8 cellular contexts compared by ENCODE assay signal in the genomic region with DNA sequence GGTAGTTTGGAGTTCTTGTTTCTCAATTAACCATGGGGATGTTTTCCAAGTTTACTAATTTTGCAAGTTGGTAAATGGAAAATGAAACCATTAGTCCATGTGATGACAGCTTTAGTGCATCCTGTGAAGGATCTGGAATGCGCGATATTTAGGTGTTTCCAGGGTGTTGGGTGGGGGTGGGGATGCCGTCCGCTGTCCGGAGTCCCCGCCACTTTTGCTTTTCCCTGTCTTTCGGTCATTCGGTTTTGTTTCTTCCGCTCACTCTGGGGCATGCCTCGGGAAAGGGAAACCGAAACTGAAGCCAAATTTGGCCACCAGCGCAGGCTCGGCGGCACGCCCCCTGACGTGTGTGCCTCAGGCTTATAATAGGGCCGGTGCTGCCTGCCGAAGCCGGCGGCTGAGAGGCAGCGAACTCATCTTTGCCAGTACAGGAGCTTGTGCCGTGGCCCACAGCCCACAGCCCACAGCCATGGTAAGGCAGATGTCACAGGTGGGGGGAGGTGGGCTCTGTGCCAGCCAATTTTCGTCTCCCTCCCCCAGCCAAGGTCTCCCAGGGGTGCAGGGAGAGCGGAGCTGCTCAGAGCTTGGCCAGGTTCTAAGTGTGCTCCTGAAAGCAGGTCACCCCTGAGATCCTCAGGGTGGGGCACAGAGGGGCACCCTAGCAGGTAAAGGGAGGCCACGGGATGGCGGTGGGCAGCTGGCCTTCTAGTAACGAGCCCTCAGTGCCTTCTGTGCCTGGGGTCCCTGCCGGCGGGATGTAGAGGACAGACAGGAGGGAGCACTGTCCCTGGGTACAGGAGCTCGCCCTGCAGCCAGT. TPM values are rescaled to one million over a fixed set of nuclear protein-coding genes. Genes with fewer than 3 reads are reported as not detected.
A peak's percentile ranks its signal among the peaks of the same experiment; 100 is the strongest.
DNase-seq lines count a peak whose midpoint lies in the region; ATAC-seq, FAIRE-seq and TF ChIP-seq lines count a peak whose summit lies in the region.

A gene (plus strand): TSS at position 393 of the 817 bp plus-strand sequence. CDS start 77 bp downstream, at position 470.

- H3K4me3 ChIP-seq in WI38 (ENCODE audit: low read depth, low read length) = peak within 1 kb of the TSS; percentile 81
- H3K4me3 ChIP-seq in bronchial epithelial cell (ENCODE audit: low read depth, low read length) = peak within 1 kb of the TSS; percentile 70
- H3K4me3 ChIP-seq in spleen = peak within 1 kb of the TSS; percentile 41 to 75 (median 50)

- intact Hi-C loops in spleen (cut with DNase I; ENCODE audit: low total_unique reads) = no loop called here

- peak; percentile 74 for TF ChIP-seq POLR2A in GM12891 (IDR thresholded peaks at IDR 0.05; ENCODE audit: low read depth, low read length)
- TF ChIP-seq POLR2A in spleen (IDR thresholded peaks at IDR 0.05) = peak in 2 of 3 donors; percentile 55 to 85

- peak within 1 kb of the TSS; percentile 92 to 98 (median 95) for H3K4me3 Mint-ChIP-seq in immature natural killer cell

- H3K27me3 ChIP-seq in bronchial epithelial cell (ENCODE audit: control insufficient read depth, insufficient read depth, low read length) (no peaks in the 10 kb centered on the region), spleen (replicated peaks in 1 of 7) (no peaks in the 10 kb centered on the region)

- H3K4me1 ChIP-seq in spleen = peaks cover 0 to 35% (median 29%) of the 10 kb centered on the region in 6 donors

- H3K27ac ChIP-seq in spleen = peak within 1 kb of the TSS; percentile 77 to 98 (median 92)

- peaks cover 0 to 16% (median 8%) of the 10 kb centered on the region in 3 donors for H3K27me3 Mint-ChIP-seq in immature natural killer cell (ENCODE audit: low read depth in 3 of 3)

- FAIRE-seq in GM12891 (lab: Jason Lieb, UNC) = peak; percentile 90
- FAIRE-seq in bronchial epithelial cell (lab: Jason Lieb, UNC) = no peak

- peak; percentile 73 for ATAC-seq in HG02623 (IDR thresholded peaks at IDR 0.05; ENCODE audit: unreplicated experiment)

- DNase-seq in GM12891 (ENCODE audit: insufficient read length, low spot score) (peak; percentile 80), NCI-H2029 treated with DMSO at 0.1 percent for 48 hours (lab: John Stamatoyannopoulos, UW) (peak; percentile 47), bronchial epithelial cell (ENCODE audit: low read depth) (peak; percentile 66), immature natural killer cell (peak; percentile 87 to 90 (median 89)), spleen (peak; percentile 98), NCI-H82 (lab: John Stamatoyannopoulos, UW) (no peak)

- H3K27ac Mint-ChIP-seq in immature natural killer cell = peak within 1 kb of the TSS; percentile 94 to 99 (median 98)

- WGBS in spleen, 5 donors = 3 to 12% (median 3%) methylated on average over 27 to 30 of the region's 30 CpGs

- TF ChIP-seq CTCF in WI38 (IDR thresholded peaks at IDR 0.05; ENCODE audit: low read depth, low read length) (no peak), bronchial epithelial cell (IDR thresholded peaks at IDR 0.05; ENCODE audit: insufficient read depth, low read length, severe bottlenecking) (no peak), spleen (IDR thresholded peaks at IDR 0.05 in 8 of 11, conservative IDR thresholded peaks at IDR 0.05 in 3 of 11) (peak in 2 of 11 experiments; percentile 10 to 30)

- no peaks in the 10 kb centered on the region for H3K9me3 Mint-ChIP-seq in immature natural killer cell

- H3K9me3 ChIP-seq in spleen = no peaks in the 10 kb centered on the region

- H3K36me3 ChIP-seq in bronchial epithelial cell (ENCODE audit: control insufficient read depth, insufficient read depth, low read length) = no peaks in the 10 kb centered on the region
- H3K36me3 ChIP-seq in spleen = no peaks in the 10 kb centered on the region

- peaks cover 0 to 4% (median 0%) of the 10 kb centered on the region in 3 donors for H3K36me3 Mint-ChIP-seq in immature natural killer cell

- H3K4me1 Mint-ChIP-seq in immature natural killer cell = peaks cover 39 to 43% of the 10 kb centered on the region in 2 donors

TF ChIP-seq in GM12891, 5 proteins besides CTCF, POLR2A, EP300 and RAD21:
- TF ChIP-seq POU2F2 (IDR thresholded peaks at IDR 0.05; ENCODE audit: low read depth, low read length) (no peak), POLR2AphosphoS5 (IDR thresholded peaks at IDR 0.05; ENCODE audit: low read depth, low read length) (peak; percentile 66)

RNA-seq across cellular contexts. Expression of the gene that starts here (rescaled TPM):
- polyA plus RNA-seq in GM12891 (2012; ENCODE audit: low read depth, missing spikeins) = 191 TPM
- total RNA-seq in bronchial epithelial cell (18.2 and 25.7 TPM in 2 replicates), spleen (10 to 100 TPM; 23.3 to 93.8 (median 51.0) TPM)
- polyA plus RNA-seq in immature natural killer cell (100 to 1,000 TPM; 304 to 360 (median 354) TPM), spleen (100 to 1,000 TPM; 131 to 230 (median 163) TPM)
